10 cellular contexts compared by ENCODE assay signal in genomic region chr1:116987256-116987555, GRCh38. TPM values are rescaled to one million over a fixed set of nuclear protein-coding genes. Genes with fewer than 3 reads are reported as not detected.
A peak's percentile ranks its signal among the peaks of the same experiment; 100 is the strongest.
DNase-seq lines count a peak whose midpoint lies in the region; ATAC-seq, FAIRE-seq and TF ChIP-seq lines count a peak whose summit lies in the region.
"Had no signal": no experiment of that assay in that cellular context is flagged by ENCODE, and none has a peak within 500 bp of the region (broad histone marks: within the 10 kb centered on the region; RNA-seq: fewer than 3 reads in every experiment).

No MANE protein-coding gene starts in this region.

- H4K5ac ChIP-seq in H9 (ENCODE audit: insufficient read length, low read depth, low read length) = no peak overlapping the region

- intact Hi-C loops in K562 (cut with micrococcal nuclease) = no loop called here
- intact Hi-C loops in aorta (cut with DNase I) = no loop called here

- peaks cover 2% of the 10 kb centered on the region for H4K20me1 ChIP-seq in H9 (ENCODE audit: control insufficient read depth, insufficient read depth, insufficient read length)
- no peaks in the 10 kb centered on the region for H4K20me1 ChIP-seq in K562 (replicated peaks; ENCODE audit: control insufficient read depth, insufficient read depth, low read length)

- in situ Hi-C loops in K562 (cut with MboI) = no loop called here

- H3K27me3 ChIP-seq in H9 (ENCODE audit: insufficient read depth, low read length) = no peaks in the 10 kb centered on the region
- no peaks in the 10 kb centered on the region for H3K27me3 ChIP-seq in K562 (ENCODE audit: control insufficient read depth in 2 of 2, insufficient read depth in 2 of 2, low read length in 2 of 2)
- H3K27me3 ChIP-seq in aorta (ENCODE audit: control insufficient read depth in 1 of 2, insufficient read depth in 2 of 2, low read length in 1 of 2) = no peaks in the 10 kb centered on the region
- H3K27me3 ChIP-seq: upper lobe of left lung had no signal

- H3K36me3 Mint-ChIP-seq in H9 (ENCODE audit: insufficient read depth in 1 of 3, low read depth in 3 of 3) = peaks cover 9 to 43% (median 25%) of the 10 kb centered on the region in 3 experiments
- H3K36me3 Mint-ChIP-seq in activated CD4-positive, alpha-beta T cell treated with anti-CD3 and anti-CD28 coated beads, Interleukin-2, amount 10 ng/mL, durations not matched to agents 7 days and 5 days (ENCODE audit: low read depth) = peaks cover 8% of the 10 kb centered on the region

- no peak overlapping the region for H3K23ac ChIP-seq in H9 (ENCODE audit: insufficient read length, low read depth, low read length)

- no peak overlapping the region for H3K18ac ChIP-seq in H9 (ENCODE audit: insufficient read length, low read depth, low read length)

- no peaks in the 10 kb centered on the region for H3K23me2 ChIP-seq in H9 (ENCODE audit: insufficient read length, low read depth, low read length, poor library complexity, severe bottlenecking)

- no peak overlapping the region for H2BK15ac ChIP-seq in H9 (ENCODE audit: low read depth, low read length)

- no peak for TF ChIP-seq RAD21 in K562 (CRISPR knock-in tag; conservative IDR thresholded peaks at IDR 0.05 in 1 of 2, IDR thresholded peaks at IDR 0.05 in 1 of 2)

- TF ChIP-seq CTCF in H9 (conservative IDR thresholded peaks at IDR 0.05) (no peak), K562 (IDR thresholded peaks at IDR 0.05 in 2 of 3, conservative IDR thresholded peaks at IDR 0.05 in 1 of 3; ENCODE audit: insufficient read depth in 2 of 3, low read depth in 1 of 3, low read length in 3 of 3) (no peak)

- no peak for TF ChIP-seq POLR2A in K562 (conservative IDR thresholded peaks at IDR 0.05)

- H3K4me3 ChIP-seq in K562 = no peak overlapping the region
- no peak overlapping the region for H3K4me3 ChIP-seq in aorta (ENCODE audit: low read length in 2 of 2)

- POLR2A ChIA-PET in activated CD4-positive, alpha-beta T cell treated with anti-CD3 and anti-CD28 coated beads, Interleukin-2, amount 10 ng/mL, durations not matched to agents 7 days and 5 days (lab: Charles Lee) = no interaction called here
- POLR2A ChIA-PET in K562 (lab: Yijun Ruan, JAX) = interaction anchor here (0.7 to 2.0 kb wide), 2 partner anchors 9 to 319 kb away, joined by 4 to 9 read pairs; no protein-coding TSS in a partner anchor

- H3K4me1 ChIP-seq in H9 (ENCODE audit: insufficient read depth, low read length) (no peaks in the 10 kb centered on the region; the same call in 1 of the 2 replicates), K562 (replicated peaks in 1 of 2; ENCODE audit: control insufficient read depth in 2 of 2, insufficient read depth in 2 of 2, low read length in 2 of 2) (peaks cover 7 to 13% of the 10 kb centered on the region in 2 experiments), aorta (ENCODE audit: control insufficient read depth in 1 of 2, insufficient read depth in 2 of 2, low read length in 2 of 2) (peaks cover 0 to 5% of the 10 kb centered on the region in 2 donors)

- H3K9ac ChIP-seq in H9 (ENCODE audit: extremely low read depth, insufficient read length, low read length) = no peak overlapping the region
- no peak overlapping the region for H3K9ac ChIP-seq in K562 (ENCODE audit: insufficient read depth in 1 of 2, low read depth in 2 of 2, low read length in 2 of 2)

- H3K9me3 ChIP-seq in H9 (ENCODE audit: control insufficient read depth, low read depth, low read length) (no peaks in the 10 kb centered on the region), K562 (replicated peaks; ENCODE audit: control insufficient read depth, insufficient read depth, low read depth, low read length) (no peaks in the 10 kb centered on the region), aorta (ENCODE audit: control insufficient read depth, low read length) (no peaks in the 10 kb centered on the region)
- H3K9me3 ChIP-seq: upper lobe of left lung had no signal

- ATAC-seq in K562 = no peak
- no peak for ATAC-seq in aorta (ENCODE audit: low FRiP score)
- ATAC-seq in GM19397 (IDR thresholded peaks at IDR 0.05; ENCODE audit: unreplicated experiment) = no peak

- H2BK5ac ChIP-seq in H9 (ENCODE audit: insufficient read length, low read length) = no peak overlapping the region

- peaks cover 22 to 35% of the 10 kb centered on the region in 2 experiments for H3K4me1 Mint-ChIP-seq in H9
- peaks cover 44% of the 10 kb centered on the region for H3K4me1 Mint-ChIP-seq in activated CD4-positive, alpha-beta T cell treated with anti-CD3 and anti-CD28 coated beads, Interleukin-2, amount 10 ng/mL, durations not matched to agents 7 days and 5 days

- no peak for FAIRE-seq in K562 (lab: Jason Lieb, UNC)

- no peak overlapping the region for H4K8ac ChIP-seq in H9 (replicated peaks; ENCODE audit: insufficient read length, low read depth, low read length)

- no peak overlapping the region for H2BK12ac ChIP-seq in H9 (ENCODE audit: insufficient read length, low read depth, low read length)

- no peaks in the 10 kb centered on the region for H3K79me1 ChIP-seq in H9 (ENCODE audit: insufficient read depth, low read depth, low read length, poor library complexity, severe bottlenecking)

- TSS peak; percentile 36 for BruUV-seq in K562 (replicated peaks; lab: Mats Ljungman, UMichigan)

- no peak overlapping the region for H4K91ac ChIP-seq in H9 (ENCODE audit: insufficient read length, low read depth, low read length)

- CTCF ChIA-PET in activated CD4-positive, alpha-beta T cell treated with anti-CD3 and anti-CD28 coated beads, Interleukin-2, amount 10 ng/mL, durations not matched to agents 7 days and 5 days (lab: Charles Lee) = interaction anchor here (1.1 to 2.8 kb wide), 3 partner anchors 9 to 22 kb away, joined by 3 to 10 read pairs (median 3); no protein-coding TSS in a partner anchor
- CTCF ChIA-PET in K562 (lab: Yijun Ruan, JAX; ENCODE audit: low intra/inter-chr PET ratio) = no interaction called here

- H3K27ac Mint-ChIP-seq in H9 = peak overlapping the region in 2 of 3 experiments; percentile 1 to 28; a peak in 2 of 7 replicates
- peak overlapping the region; percentile 94 for H3K27ac Mint-ChIP-seq in activated CD4-positive, alpha-beta T cell treated with anti-CD3 and anti-CD28 coated beads, Interleukin-2, amount 10 ng/mL, durations not matched to agents 7 days and 5 days

- H2AK5ac ChIP-seq in H9 (ENCODE audit: insufficient read length, low read length) = no peak overlapping the region

- H3K56ac ChIP-seq in H9 (ENCODE audit: insufficient read length, low read depth, low read length) = no peak overlapping the region

- no peak overlapping the region for H3K14ac ChIP-seq in H9 (ENCODE audit: insufficient read depth, low read length)

- no peak overlapping the region for H2BK20ac ChIP-seq in H9 (ENCODE audit: low read depth, low read length, poor library complexity, severe bottlenecking)

- H3K27ac ChIP-seq in H9 (ENCODE audit: insufficient read length, low read depth, low read length) = no peak overlapping the region
- no peak overlapping the region for H3K27ac ChIP-seq in K562 (ENCODE audit: extremely low read depth, low read depth, low read length)
- H3K27ac ChIP-seq in aorta (ENCODE audit: low read depth in 1 of 2, low read length in 2 of 2) = no peak overlapping the region
- H3K27ac ChIP-seq: upper lobe of left lung had no signal

- H3K79me2 ChIP-seq in H9 (ENCODE audit: insufficient read depth, low read length) (no peaks in the 10 kb centered on the region), K562 (ENCODE audit: control insufficient read depth, insufficient read depth, low read length) (no peaks in the 10 kb centered on the region)

- WGBS in H9 (ENCODE audit: extremely low coverage, insufficient read length, low lambda C conversion rate) = no CpG with 5 or more reads among the region's 11 CpGs
- 97% methylated on average over 11 of the region's 11 CpGs for WGBS in K562 (ENCODE audit: insufficient coverage, low coverage, missing lambda C conversion rate)
- 86 to 91% methylated on average over 11 of the region's 11 CpGs for WGBS in aorta, 2 donors

- no peak overlapping the region for H3T11ph ChIP-seq in H9 (ENCODE audit: low read length)

- no peaks in the 10 kb centered on the region for H3K27me3 Mint-ChIP-seq in H9 (ENCODE audit: low read depth)
- no peaks in the 10 kb centered on the region for H3K27me3 Mint-ChIP-seq in activated CD4-positive, alpha-beta T cell treated with anti-CD3 and anti-CD28 coated beads, Interleukin-2, amount 10 ng/mL, durations not matched to agents 7 days and 5 days

- no peak overlapping the region for H2BK120ac ChIP-seq in H9 (ENCODE audit: low read depth, low read length, poor library complexity, severe bottlenecking)

- no peak overlapping the region for H3K4me3 Mint-ChIP-seq in H9
- H3K4me3 Mint-ChIP-seq in activated CD4-positive, alpha-beta T cell treated with anti-CD3 and anti-CD28 coated beads, Interleukin-2, amount 10 ng/mL, durations not matched to agents 7 days and 5 days = peak overlapping the region; percentile 53

- DNase-seq in H9 (no peak), K562 (ENCODE audit: extremely low read depth in 1 of 4, low spot score in 3 of 4) (no peak), NCI-H1436 treated with DMSO at 0.1 percent for 48 hours (lab: John Stamatoyannopoulos, UW) (no peak), aorta (no peak), retina (no peak)
- peak; percentile 74 for DNase-seq in activated CD4-positive, alpha-beta T cell treated with anti-CD3 and anti-CD28 coated beads, Interleukin-2, amount 10 ng/mL, durations not matched to agents 7 days and 5 days
- DNase-seq in stimulated activated CD4-positive, alpha-beta T cell treated with anti-CD3 and anti-CD28 coated beads, Interleukin-4, amount 100 ng/mL, for 4 hours = peak; percentile 66 to 83
- DNase-seq: IMR-90 had no signal

- no peaks in the 10 kb centered on the region for H3K9me3 Mint-ChIP-seq in H9
- no peaks in the 10 kb centered on the region for H3K9me3 Mint-ChIP-seq in activated CD4-positive, alpha-beta T cell treated with anti-CD3 and anti-CD28 coated beads, Interleukin-2, amount 10 ng/mL, durations not matched to agents 7 days and 5 days

- no peaks in the 10 kb centered on the region for H3K9me1 ChIP-seq in K562 (ENCODE audit: control insufficient read depth, insufficient read depth, low read length)

- TF ChIP-seq EP300 in K562 (IDR thresholded peaks at IDR 0.05; ENCODE audit: low read length) = no peak

- H2AFZ ChIP-seq in H9 (ENCODE audit: low read length) = no peak overlapping the region
- H2AFZ ChIP-seq in K562 (ENCODE audit: low read depth, low read length) = no peak overlapping the region

- H3K36me3 ChIP-seq in K562 (ENCODE audit: control insufficient read depth, insufficient read depth, low read length) = peaks cover 24% of the 10 kb centered on the region; the same call in 2 of the 3 replicates
- no peaks in the 10 kb centered on the region for H3K36me3 ChIP-seq in aorta (ENCODE audit: control insufficient read depth in 1 of 2, insufficient read depth in 2 of 2, low read length in 1 of 2)
- H3K36me3 ChIP-seq: upper lobe of left lung had no signal

- H3K4me2 ChIP-seq in H9 (ENCODE audit: insufficient read depth, insufficient read length, low read length) (no peak overlapping the region), K562 (ENCODE audit: insufficient read depth, low read length) (no peak overlapping the region)

- H3K4ac ChIP-seq in H9 (ENCODE audit: low read depth, low read length) = no peak overlapping the region

RNA-seq across cellular contexts. Expression of gene CD101, which starts 14.4 kb away (rescaled TPM):
- total RNA-seq in H9 (2021) (1.5 and 1.8 TPM in 2 replicates), K562 (2014; rRNA removed) (0.18 and 0.20 TPM in 2 replicates), K562 (2014; rRNA removed; fragmentation: Illumina TruSeq; extraction: Trizol) (0.18 and 0.32 TPM in 2 replicates), K562 (2015; rRNA removed; fragmentation: Illumina TruSeq; extraction: Trizol) (0.53 and 1.0 TPM in 2 replicates), K562 (2021) (0.35 and 0.36 TPM in 2 replicates), aorta (1 to 10 TPM; 1.2 to 2.4 TPM)
- 1 to 10 TPM; 3.4 to 4.2 TPM for total RNA-seq in activated CD4-positive, alpha-beta T cell treated with anti-CD3 and anti-CD28 coated beads, Interleukin-2, amount 10 ng/mL, durations not matched to agents 7 days and 5 days
- 0.23 and 1.2 TPM in 2 replicates for total RNA-seq in K562 (2011; cell fraction: chromatin; rRNA removed; ENCODE audit: low replicate concordance)
- total RNA-seq in K562 (2011; cell fraction: nucleolus; rRNA removed) = 0.17 and 0.26 TPM in 2 replicates
- 0.23 and 0.66 TPM in 2 replicates for total RNA-seq in K562 (2011; cell fraction: nucleoplasm; rRNA removed)
- polyA plus RNA-seq in K562 (2011; rRNA removed) (0.35 and 0.77 TPM in 2 replicates), K562 (2014; fragmentation: Illumina TruSeq; extraction: Trizol) (0.79 and 1.1 TPM in 2 replicates), K562 (2014; fragmentation: Nextera tagmentation; extraction: Ambion mirVana) (under 1 TPM; 0.18 to 0.20 TPM), K562 (2014; rRNA removed) (0.04 and 0.08 TPM in 2 replicates), aorta (1 to 10 TPM in 1 of 2 donors, not detected in 1; 2.4 TPM)
- 0.01 and 0.06 TPM in 2 replicates for polyA plus RNA-seq in K562 (2011; cell fraction: cytosol; rRNA removed)
- 0.21 and 0.90 TPM in 2 replicates for polyA plus RNA-seq in K562 (2011; cell fraction: nucleus; rRNA removed)
- polyA plus RNA-seq in K562 (2012) = 0.22 and 0.51 TPM in 2 replicates
- 0.28 and 0.90 TPM in 2 replicates for polyA minus RNA-seq in K562 (2011; rRNA and poly(A)+ RNA removed)
- 0.29 TPM in 1 of 2 replicates, not detected in the other for polyA minus RNA-seq in K562 (2011; cell fraction: cytosol; rRNA and poly(A)+ RNA removed)
- polyA minus RNA-seq in K562 (2011; cell fraction: nucleus; rRNA and poly(A)+ RNA removed) = 0.40 and 1.00 TPM in 2 replicates
- total RNA-seq: IMR-90 had no signal
- polyA plus RNA-seq: IMR-90 had no signal

Comparison
In these comparisons a context has a peak if more than half of its experiments do, and no peak if none do; other contexts are left out.
1. DNase-seq: peak in activated CD4-positive, alpha-beta T cell treated with anti-CD3 and anti-CD28 coated beads, Interleukin-2, amount 10 ng/mL, durations not matched to agents 7 days and 5 days (single experiment) and stimulated activated CD4-positive, alpha-beta T cell treated with anti-CD3 and anti-CD28 coated beads, Interleukin-4, amount 100 ng/mL, for 4 hours (2 of 2); none in H9 (single experiment), K562 (0 of 4), NCI-H1436 treated with DMSO at 0.1 percent for 48 hours (single experiment), aorta (0 of 2) and retina (single experiment).